Comparison of ENCODE assay signal across 16 cellular contexts in genomic region chr17:55609737-55610201, GRCh38.
DNase-seq lines count a peak whose midpoint lies in the region; ATAC-seq and FAIRE-seq lines count a peak whose summit lies in the region.
"Had no signal": no experiment of that assay in that cellular context is flagged by ENCODE, and none has a peak within 500 bp of the region (broad histone marks: within the 10 kb centered on the region; RNA-seq: fewer than 3 reads in every experiment).

No MANE protein-coding gene starts in this region.

- H3K36me3 ChIP-seq in BLaER1 treated with 17β-estradiol and CSF1 and Interleukin-3, amounts not matched to agents 10 nM and 100 nM, result no peaks in the 10 kb centered on the region
- H3K36me3 ChIP-seq: esophagus squamous epithelium, pancreas had no signal

- no peaks in the 10 kb centered on the region for H4K20me1 ChIP-seq in BLaER1 treated with 17β-estradiol and CSF1 and Interleukin-3, amounts not matched to agents 10 nM and 100 nM

- intact Hi-C loops in left cardiac atrium (cut with DNase I), result no loop called here
- intact Hi-C loops in sciatic nerve (cut with DNase I), result loop anchor here (10.0 kb wide), 1 partner anchor 85 kb away; no protein-coding TSS in a partner anchor

- H3K9ac ChIP-seq in BLaER1 treated with 17β-estradiol and CSF1 and Interleukin-3, amounts not matched to agents 10 nM and 100 nM, result peak overlapping the region in 5 of 11 experiments; percentile 10 to 54 (median 24); a peak in 5 of 22 replicates

- peak overlapping the region in 8 of 11 experiments; percentile 8 to 67 (median 48); a peak in 16 of 22 replicates for H3K4me2 ChIP-seq in BLaER1 treated with 17β-estradiol and CSF1 and Interleukin-3, amounts not matched to agents 10 nM and 100 nM

- peak; percentile 94 for FAIRE-seq in TTC549 (lab: Jason Lieb, UNC)
- FAIRE-seq: keratinocyte, pancreas had no signal

- H3K27me3 ChIP-seq in BLaER1 treated with 17β-estradiol and CSF1 and Interleukin-3, amounts not matched to agents 10 nM and 100 nM, result no peaks in the 10 kb centered on the region
- H3K27me3 ChIP-seq: esophagus squamous epithelium, pancreas had no signal

- H3K27ac ChIP-seq in BLaER1 treated with 17β-estradiol and CSF1 and Interleukin-3, amounts not matched to agents 10 nM and 100 nM, result peak overlapping the region in 5 of 11 experiments; percentile 5 to 52 (median 28); a peak in 10 of 22 replicates
- H3K27ac ChIP-seq: HL-60, pancreas had no signal

- ATAC-seq in left cardiac atrium (peak; percentile 12 to 59), sciatic nerve (peak; percentile 96), HG03095 (IDR thresholded peaks at IDR 0.05; ENCODE audit: unreplicated experiment) (no peak), HG03378 (IDR thresholded peaks at IDR 0.05; ENCODE audit: unreplicated experiment) (no peak), HG02981 (IDR thresholded peaks at IDR 0.05; ENCODE audit: unreplicated experiment) (no peak)

- DNase-seq in left cardiac atrium (peak; percentile 35), sciatic nerve (ENCODE audit: low spot score) (peak; percentile 70), NCI-H524 treated with DMSO at 0.1 percent for 48 hours (lab: John Stamatoyannopoulos, UW) (no peak)
- DNase-seq: activated B cell treated with CpG ODN at 0.5 μM for 24 hours, esophagus squamous epithelium, GF-D8, NCI-H510A, SHP77 had no signal

- H3K9me3 ChIP-seq in BLaER1 treated with 17β-estradiol and CSF1 and Interleukin-3, amounts not matched to agents 10 nM and 100 nM (replicated peaks in 1 of 11), result peaks cover 0 to 8% (median 0%) of the 10 kb centered on the region in 11 experiments; a peak in 2 of 22 replicates
- H3K9me3 ChIP-seq: esophagus squamous epithelium, pancreas had no signal

- H3K4me1 ChIP-seq in BLaER1 treated with 17β-estradiol and CSF1 and Interleukin-3, amounts not matched to agents 10 nM and 100 nM, result peaks cover 5 to 40% (median 29%) of the 10 kb centered on the region in 10 experiments; a peak in 18 of 20 replicates
- H3K4me1 ChIP-seq: pancreas had no signal

- no peak overlapping the region for H3K4me3 ChIP-seq in BLaER1 treated with 17β-estradiol and CSF1 and Interleukin-3, amounts not matched to agents 10 nM and 100 nM
- H3K4me3 ChIP-seq: esophagus squamous epithelium, pancreas had no signal

Comparison
In these comparisons a context has a peak if more than half of its experiments do, and no peak if none do; other contexts are left out.
1. ATAC-seq: peak in left cardiac atrium (2 of 2) and sciatic nerve (single experiment); none in HG03095 (single experiment), HG03378 (single experiment) and HG02981 (single experiment).